In the genomic region with DNA sequence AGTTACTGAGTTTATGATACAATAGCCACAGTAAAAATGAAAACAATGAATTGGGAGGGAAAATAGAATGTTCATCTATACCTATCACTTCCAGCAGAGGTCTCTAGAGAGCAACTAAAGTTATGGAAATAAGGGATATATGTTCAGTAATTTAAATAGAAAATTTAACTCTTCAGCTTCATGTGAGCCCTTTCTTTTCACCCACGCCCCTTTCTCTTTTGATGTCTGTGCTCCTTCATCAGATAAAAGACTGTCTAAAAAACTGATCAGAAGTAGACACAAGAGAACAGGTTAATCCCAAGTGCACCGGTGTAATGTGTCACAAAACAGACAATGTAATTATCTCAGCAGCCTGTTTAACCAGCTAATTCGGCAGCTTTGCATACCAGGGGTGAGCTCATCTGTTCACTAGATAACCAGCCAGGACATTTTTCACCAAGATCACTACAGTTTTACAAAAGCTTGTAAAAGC, we compare ENCODE assay signal across 8 cellular contexts.
DNase-seq lines count a peak whose midpoint lies in the region; FAIRE-seq and TF ChIP-seq lines count a peak whose summit lies in the region.

No MANE protein-coding gene starts in this region.

- H3K27ac Mint-ChIP-seq in activated CD4-positive, alpha-beta T cell treated with anti-CD3 and anti-CD28 coated beads, Interleukin-2, amount 10 ng/mL, durations not matched to agents 24 days and 14 days: no peak overlapping the region
- H3K27ac Mint-ChIP-seq in glutamatergic neuron (ENCODE audit: unreplicated experiment): no peak overlapping the region

- H3K27me3 Mint-ChIP-seq in activated CD4-positive, alpha-beta T cell treated with anti-CD3 and anti-CD28 coated beads, Interleukin-2, amount 10 ng/mL, durations not matched to agents 24 days and 14 days: no peaks in the 10 kb centered on the region
- no peaks in the 10 kb centered on the region for H3K27me3 Mint-ChIP-seq in glutamatergic neuron (ENCODE audit: unreplicated experiment)

- peak; percentile 71 for FAIRE-seq in H54 (lab: Jason Lieb, UNC)

- no peak overlapping the region for H3K27ac ChIP-seq in VCaP

- H3K4me1 Mint-ChIP-seq in activated CD4-positive, alpha-beta T cell treated with anti-CD3 and anti-CD28 coated beads, Interleukin-2, amount 10 ng/mL, durations not matched to agents 24 days and 14 days: peaks cover 2% of the 10 kb centered on the region
- H3K4me1 Mint-ChIP-seq in glutamatergic neuron (ENCODE audit: low read depth, unreplicated experiment): no peaks in the 10 kb centered on the region

- no peaks in the 10 kb centered on the region for H3K9me3 Mint-ChIP-seq in activated CD4-positive, alpha-beta T cell treated with anti-CD3 and anti-CD28 coated beads, Interleukin-2, amount 10 ng/mL, durations not matched to agents 24 days and 14 days
- H3K9me3 Mint-ChIP-seq in glutamatergic neuron (ENCODE audit: unreplicated experiment): no peaks in the 10 kb centered on the region

- DNase-seq in activated CD4-positive, alpha-beta T cell treated with anti-CD3 and anti-CD28 coated beads, Interleukin-2, amount 10 ng/mL, durations not matched to agents 24 days and 14 days: peak; percentile 54
- no peak for DNase-seq in activated CD4-positive, alpha-beta T cell treated with anti-CD3 and anti-CD28 coated beads for 4 hours
- DNase-seq in H54 (ENCODE audit: insufficient read length, low spot score) (no peak), NCI-H1105 treated with DMSO at 0.1 percent for 48 hours (lab: John Stamatoyannopoulos, UW) (peak; percentile 47), glutamatergic neuron (no peak), smooth muscle cell of the brain vasculature (ENCODE audit: low read depth, low spot score) (peak; percentile 12), OCI-M2 (lab: John Stamatoyannopoulos, UW; ENCODE audit: unreplicated experiment) (no peak)

- H3K36me3 Mint-ChIP-seq in activated CD4-positive, alpha-beta T cell treated with anti-CD3 and anti-CD28 coated beads, Interleukin-2, amount 10 ng/mL, durations not matched to agents 24 days and 14 days (ENCODE audit: low read depth): no peaks in the 10 kb centered on the region
- no peaks in the 10 kb centered on the region for H3K36me3 Mint-ChIP-seq in glutamatergic neuron (ENCODE audit: unreplicated experiment)

- H3K4me3 Mint-ChIP-seq in activated CD4-positive, alpha-beta T cell treated with anti-CD3 and anti-CD28 coated beads, Interleukin-2, amount 10 ng/mL, durations not matched to agents 24 days and 14 days: no peak overlapping the region
- H3K4me3 Mint-ChIP-seq in glutamatergic neuron (ENCODE audit: unreplicated experiment): no peak overlapping the region

- no peak for TF ChIP-seq POLR2A in H54 (IDR thresholded peaks at IDR 0.05; ENCODE audit: low read depth, low read length)

- peak; percentile 76 for TF ChIP-seq CTCF in VCaP (conservative IDR thresholded peaks at IDR 0.05)
- TF ChIP-seq CTCF in glutamatergic neuron (IDR thresholded peaks at IDR 0.05; ENCODE audit: partially characterized antibody, unreplicated experiment): peak; percentile 61

- intact Hi-C loops in activated CD4-positive, alpha-beta T cell treated with anti-CD3 and anti-CD28 coated beads, Interleukin-2, amount 10 ng/mL, durations not matched to agents 24 days and 14 days (cut with micrococcal nuclease): loop anchor here (1.0 to 10.0 kb wide), 2 partner anchors 92 to 376 kb away; no protein-coding TSS in a partner anchor

Comparison
In these comparisons a context has a peak if more than half of its experiments do, and no peak if none do; other contexts are left out.
1. DNase-seq: peak in activated CD4-positive, alpha-beta T cell treated with anti-CD3 and anti-CD28 coated beads, Interleukin-2, amount 10 ng/mL, durations not matched to agents 24 days and 14 days (single experiment), NCI-H1105 treated with DMSO at 0.1 percent for 48 hours (single experiment) and smooth muscle cell of the brain vasculature (single experiment); none in activated CD4-positive, alpha-beta T cell treated with anti-CD3 and anti-CD28 coated beads for 4 hours (0 of 2), H54 (single experiment), glutamatergic neuron (single experiment) and OCI-M2 (single experiment).